29 cellular contexts compared by ENCODE assay signal in genomic region chr3:186779204-186779603, GRCh38.
"Had no signal": no experiment of that assay in that cellular context is flagged by ENCODE, and none has a peak within 500 bp of the region (broad histone marks: within the 10 kb centered on the region; RNA-seq: fewer than 3 reads in every experiment).

No MANE protein-coding gene starts in this region.

- H3K4me3 Mint-ChIP-seq: dendritic cell treated with granulocyte-macrophage colony-stimulating factor and Interleukin-4, amounts not matched to agents 40 ng/mL and 50 ng/mL, for 4 days; effector memory CD8-positive, alpha-beta T cell; endodermal cell had no signal

- H3K27me3 ChIP-seq: colonic mucosa, dorsolateral prefrontal cortex, esophagus squamous epithelium, foreskin keratinocyte, heart left ventricle, heart right ventricle had no signal

- DNase-seq: colonic mucosa; cortex of kidney; dermis blood vessel endothelial cell; dorsolateral prefrontal cortex; effector CD4-positive, alpha-beta T cell; effector CD8-positive, alpha-beta T cell; effector memory CD4-positive, alpha-beta T cell; effector memory CD8-positive, alpha-beta T cell; endodermal cell; erythroblast; esophagus squamous epithelium; foreskin fibroblast; foreskin keratinocyte; foreskin melanocyte; gastrocnemius medialis; glutamatergic neuron; head of caudate nucleus; heart left ventricle; heart right ventricle had no signal

- H3K27ac Mint-ChIP-seq: effector memory CD8-positive, alpha-beta T cell; endodermal cell had no signal

- FAIRE-seq: colon, endometrium, endothelial cell of umbilical vein, frontal cortex had no signal

- H3K9me3 Mint-ChIP-seq: dendritic cell treated with granulocyte-macrophage colony-stimulating factor and Interleukin-4, amounts not matched to agents 40 ng/mL and 50 ng/mL, for 4 days; effector memory CD8-positive, alpha-beta T cell; endodermal cell had no signal

- H3K27me3 Mint-ChIP-seq: effector memory CD8-positive, alpha-beta T cell had no signal

- H3K4me3 ChIP-seq: colonic mucosa, coronary artery, dorsolateral prefrontal cortex, esophagus muscularis mucosa, esophagus squamous epithelium, gastrocnemius medialis, gastroesophageal sphincter, heart left ventricle, heart right ventricle had no signal

- ATAC-seq: effector memory CD8-positive, alpha-beta T cell; esophagus mucosa; foreskin keratinocyte; gastrocnemius medialis; gastroesophageal sphincter; heart left ventricle; heart right ventricle had no signal

- H3K9me3 ChIP-seq: colonic mucosa, esophagus muscularis mucosa, esophagus squamous epithelium, gastrocnemius medialis, gastroesophageal sphincter, heart left ventricle, heart right ventricle had no signal

- H3K36me3 ChIP-seq: colonic mucosa, gastroesophageal sphincter had no signal

- H3K27ac ChIP-seq: colonic mucosa, coronary artery, dorsolateral prefrontal cortex, epithelial cell of prostate, esophagus muscularis mucosa, esophagus squamous epithelium, foreskin keratinocyte, gastrocnemius medialis, gastroesophageal sphincter, heart left ventricle, heart right ventricle had no signal

- H3K4me1 ChIP-seq: colonic mucosa, foreskin keratinocyte had no signal
